10 cellular contexts compared by ENCODE assay signal in the genomic region with DNA sequence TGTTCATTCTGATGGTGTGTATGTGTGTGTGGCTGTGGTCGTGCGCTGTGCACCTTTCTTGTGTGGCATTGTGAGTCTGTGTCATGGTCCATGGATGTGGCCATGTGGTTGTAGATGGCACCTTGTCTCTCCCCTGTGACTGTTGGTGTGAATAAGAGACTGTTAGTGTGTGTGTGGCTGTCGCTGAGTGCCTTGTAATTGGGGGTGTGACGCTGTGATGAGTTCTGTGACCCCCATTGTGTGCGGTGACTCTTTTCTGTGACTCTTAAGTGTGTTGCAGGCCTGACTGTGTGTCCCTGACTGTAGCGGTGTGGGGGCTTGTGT. TPM values are rescaled to one million over a fixed set of nuclear protein-coding genes. Genes with fewer than 3 reads are reported as not detected.
DNase-seq lines count a peak whose midpoint lies in the region; ATAC-seq and TF ChIP-seq lines count a peak whose summit lies in the region.
"Had no signal": no experiment of that assay in that cellular context is flagged by ENCODE, and none has a peak within 500 bp of the region (broad histone marks: within the 10 kb centered on the region; RNA-seq: fewer than 3 reads in every experiment).

No MANE protein-coding gene starts in this region.

- H3K9me3 ChIP-seq in iPS-18a (ENCODE audit: control insufficient read depth, low read depth, low read length) (no peaks in the 10 kb centered on the region), smooth muscle cell (replicated peaks; ENCODE audit: low read depth) (no peaks in the 10 kb centered on the region)

- DNase-seq in HFFc6, result no peak
- DNase-seq in activated CD8-positive, alpha-beta T cell treated with anti-CD3 and anti-CD28 coated beads, Interleukin-2, amount 10 ng/mL, durations not matched to agents 7 days and 5 days, result no peak
- DNase-seq in smooth muscle cell (lab: John Stamatoyannopoulos, UW; ENCODE audit: unreplicated experiment), result no peak
- no peak for DNase-seq in EL
- no peak for DNase-seq in NCI-H345 (lab: John Stamatoyannopoulos, UW)
- no peak for DNase-seq in HK-2 (ENCODE audit: unreplicated experiment)
- DNase-seq: activated effector memory CD4-positive, alpha-beta T cell treated with Interleukin-2 at 50 U/mL for 16 hours; occipital lobe had no signal

- H3K27ac Mint-ChIP-seq in HFFc6, result peak overlapping the region; percentile 29; the same call in 1 of the 2 replicates
- H3K27ac Mint-ChIP-seq in activated CD8-positive, alpha-beta T cell treated with anti-CD3 and anti-CD28 coated beads, Interleukin-2, amount 10 ng/mL, durations not matched to agents 7 days and 5 days, result no peak overlapping the region

- H3K27me3 Mint-ChIP-seq in HFFc6 (ENCODE audit: insufficient read depth), result peaks cover 2% of the 10 kb centered on the region
- H3K27me3 Mint-ChIP-seq in activated CD8-positive, alpha-beta T cell treated with anti-CD3 and anti-CD28 coated beads, Interleukin-2, amount 10 ng/mL, durations not matched to agents 7 days and 5 days (ENCODE audit: low read depth), result peaks cover 10% of the 10 kb centered on the region

- H3K4me1 ChIP-seq in iPS-18a (ENCODE audit: control insufficient read depth, low read depth, low read length) (no peaks in the 10 kb centered on the region), smooth muscle cell (ENCODE audit: low read depth) (peaks cover 2% of the 10 kb centered on the region)

- H3K79me2 ChIP-seq in smooth muscle cell (ENCODE audit: low read depth), result no peaks in the 10 kb centered on the region

- peak overlapping the region; percentile 91 for H3K4me3 Mint-ChIP-seq in HFFc6
- H3K4me3 Mint-ChIP-seq in activated CD8-positive, alpha-beta T cell treated with anti-CD3 and anti-CD28 coated beads, Interleukin-2, amount 10 ng/mL, durations not matched to agents 7 days and 5 days, result peak overlapping the region; percentile 8

- POLR2A ChIA-PET in activated CD8-positive, alpha-beta T cell treated with anti-CD3 and anti-CD28 coated beads, Interleukin-2, amount 10 ng/mL, durations not matched to agents 7 days and 5 days (lab: Charles Lee), result no interaction called here

- TF ChIP-seq CTCF in HFFc6 (IDR thresholded peaks at IDR 0.05) (no peak), smooth muscle cell (IDR thresholded peaks at IDR 0.05; ENCODE audit: borderline replicate concordance, insufficient read depth, poor library complexity, severe bottlenecking) (no peak)

- WGBS in smooth muscle cell (ENCODE audit: low lambda C conversion rate), result 89% methylated on average over 6 of the region's 6 CpGs

- H3K27ac ChIP-seq in iPS-18a (ENCODE audit: low read length) (no peak overlapping the region), smooth muscle cell (ENCODE audit: low read depth) (no peak overlapping the region)

- H4K20me1 ChIP-seq in smooth muscle cell (ENCODE audit: low read depth), result peaks cover 33% of the 10 kb centered on the region

- H3F3A ChIP-seq in smooth muscle cell (ENCODE audit: low read depth), result no peaks in the 10 kb centered on the region

- H3K4me1 Mint-ChIP-seq in HFFc6 (ENCODE audit: low read depth), result peaks cover 11% of the 10 kb centered on the region
- H3K4me1 Mint-ChIP-seq in activated CD8-positive, alpha-beta T cell treated with anti-CD3 and anti-CD28 coated beads, Interleukin-2, amount 10 ng/mL, durations not matched to agents 7 days and 5 days (ENCODE audit: low read depth), result peaks cover 13% of the 10 kb centered on the region

- CTCF ChIA-PET in activated CD8-positive, alpha-beta T cell treated with anti-CD3 and anti-CD28 coated beads, Interleukin-2, amount 10 ng/mL, durations not matched to agents 7 days and 5 days (lab: Charles Lee), result no interaction called here

- H3K4me3 ChIP-seq in iPS-18a (ENCODE audit: low read length) (peak overlapping the region; percentile 44), smooth muscle cell (peak overlapping the region; percentile 79)

- no peak for ATAC-seq in activated CD8-positive, alpha-beta T cell treated with anti-CD3 and anti-CD28 coated beads, Interleukin-2, amount 10 ng/mL, durations not matched to agents 7 days and 5 days
- no peak for ATAC-seq in HG02840 (IDR thresholded peaks at IDR 0.05; ENCODE audit: low FRiP score, unreplicated experiment)

- H3K9me3 Mint-ChIP-seq in HFFc6, result no peaks in the 10 kb centered on the region
- no peaks in the 10 kb centered on the region for H3K9me3 Mint-ChIP-seq in activated CD8-positive, alpha-beta T cell treated with anti-CD3 and anti-CD28 coated beads, Interleukin-2, amount 10 ng/mL, durations not matched to agents 7 days and 5 days (ENCODE audit: insufficient read depth)

- H3K36me3 ChIP-seq in iPS-18a (ENCODE audit: control insufficient read depth, low read depth, low read length) (no peaks in the 10 kb centered on the region), smooth muscle cell (ENCODE audit: low read depth) (no peaks in the 10 kb centered on the region)

- H3K36me3 Mint-ChIP-seq in HFFc6 (ENCODE audit: low read depth), result no peaks in the 10 kb centered on the region; the same call in 1 of the 2 replicates
- H3K36me3 Mint-ChIP-seq in activated CD8-positive, alpha-beta T cell treated with anti-CD3 and anti-CD28 coated beads, Interleukin-2, amount 10 ng/mL, durations not matched to agents 7 days and 5 days (ENCODE audit: low read depth), result no peaks in the 10 kb centered on the region

- H3K9ac ChIP-seq in iPS-18a (ENCODE audit: low read length) (no peak overlapping the region), smooth muscle cell (ENCODE audit: low read depth) (no peak overlapping the region)

- H3K27me3 ChIP-seq in iPS-18a (ENCODE audit: control insufficient read depth, insufficient read depth, low read length) (peaks cover 14% of the 10 kb centered on the region), smooth muscle cell (ENCODE audit: low read depth) (no peaks in the 10 kb centered on the region)

- H3K4me2 ChIP-seq in smooth muscle cell, result peak overlapping the region; percentile 96

- no peak overlapping the region for H2AFZ ChIP-seq in smooth muscle cell (ENCODE audit: low read depth)

RNA-seq across cellular contexts. Expression of gene PLPPR2, which starts 0.8 kb away (rescaled TPM):
- total RNA-seq in HFFc6 (2021; fragmentation: NEBNext Ultra II Directional; extraction: Animal tissue kit (Norgen Biotek cat#: 25700)), result 10 to 100 TPM; 52.4 to 82.2 (median 59.7) TPM
- total RNA-seq in activated CD8-positive, alpha-beta T cell treated with anti-CD3 and anti-CD28 coated beads, Interleukin-2, amount 10 ng/mL, durations not matched to agents 7 days and 5 days, result 1 to 10 TPM; 1.1 TPM
- 15.1 and 21.4 TPM in 2 replicates for total RNA-seq in smooth muscle cell
- 54.0 and 67.1 TPM in 2 replicates for polyA plus RNA-seq in smooth muscle cell

RNA-seq across cellular contexts. Expression of gene CCDC159, which starts 9.7 kb away (rescaled TPM):
- total RNA-seq in HFFc6 (2021; fragmentation: NEBNext Ultra II Directional; extraction: Animal tissue kit (Norgen Biotek cat#: 25700)), result 10 to 100 TPM in 4 of 6 experiments, 1 to 10 TPM in 2; 7.7 to 11.8 (median 10.4) TPM
- total RNA-seq in activated CD8-positive, alpha-beta T cell treated with anti-CD3 and anti-CD28 coated beads, Interleukin-2, amount 10 ng/mL, durations not matched to agents 7 days and 5 days, result 10 to 100 TPM in 1 of 2 experiments, 1 to 10 TPM in 1; 9.9 to 13.6 TPM
- total RNA-seq in smooth muscle cell, result 17.0 and 29.4 TPM in 2 replicates
- polyA plus RNA-seq in smooth muscle cell, result 8.7 and 9.8 TPM in 2 replicates

RNA-seq across cellular contexts. Expression of gene TMEM205, which starts 10.0 kb away (rescaled TPM):
- total RNA-seq in HFFc6 (2021; fragmentation: NEBNext Ultra II Directional; extraction: Animal tissue kit (Norgen Biotek cat#: 25700)), result 10 to 100 TPM; 36.9 to 51.8 (median 46.5) TPM
- total RNA-seq in activated CD8-positive, alpha-beta T cell treated with anti-CD3 and anti-CD28 coated beads, Interleukin-2, amount 10 ng/mL, durations not matched to agents 7 days and 5 days, result 10 to 100 TPM; 23.6 to 29.6 TPM
- 162 and 163 TPM in 2 replicates for total RNA-seq in smooth muscle cell
- polyA plus RNA-seq in smooth muscle cell, result 118 and 119 TPM in 2 replicates

RNA-seq across cellular contexts. Expression of gene RAB3D, which starts 16.6 kb away (rescaled TPM):
- 10 to 100 TPM in 2 of 6 experiments, 1 to 10 TPM in 4; 6.7 to 11.1 (median 8.7) TPM for total RNA-seq in HFFc6 (2021; fragmentation: NEBNext Ultra II Directional; extraction: Animal tissue kit (Norgen Biotek cat#: 25700))
- total RNA-seq in activated CD8-positive, alpha-beta T cell treated with anti-CD3 and anti-CD28 coated beads, Interleukin-2, amount 10 ng/mL, durations not matched to agents 7 days and 5 days, result 1 to 10 TPM; 7.6 to 7.9 TPM
- 11.0 and 11.9 TPM in 2 replicates for total RNA-seq in smooth muscle cell
- 6.2 and 7.3 TPM in 2 replicates for polyA plus RNA-seq in smooth muscle cell

RNA-seq across cellular contexts. Expression of gene SWSAP1, which starts 18.4 kb away (rescaled TPM):
- total RNA-seq in HFFc6 (2021; fragmentation: NEBNext Ultra II Directional; extraction: Animal tissue kit (Norgen Biotek cat#: 25700)), result 1 to 10 TPM; 1.2 to 2.2 (median 1.6) TPM
- total RNA-seq in activated CD8-positive, alpha-beta T cell treated with anti-CD3 and anti-CD28 coated beads, Interleukin-2, amount 10 ng/mL, durations not matched to agents 7 days and 5 days, result 1 to 10 TPM; 3.1 to 3.4 TPM
- 0.99 and 1.3 TPM in 2 replicates for total RNA-seq in smooth muscle cell
- polyA plus RNA-seq in smooth muscle cell, result 2.7 and 2.8 TPM in 2 replicates
